17 cellular contexts compared by ENCODE assay signal in the genomic region with DNA sequence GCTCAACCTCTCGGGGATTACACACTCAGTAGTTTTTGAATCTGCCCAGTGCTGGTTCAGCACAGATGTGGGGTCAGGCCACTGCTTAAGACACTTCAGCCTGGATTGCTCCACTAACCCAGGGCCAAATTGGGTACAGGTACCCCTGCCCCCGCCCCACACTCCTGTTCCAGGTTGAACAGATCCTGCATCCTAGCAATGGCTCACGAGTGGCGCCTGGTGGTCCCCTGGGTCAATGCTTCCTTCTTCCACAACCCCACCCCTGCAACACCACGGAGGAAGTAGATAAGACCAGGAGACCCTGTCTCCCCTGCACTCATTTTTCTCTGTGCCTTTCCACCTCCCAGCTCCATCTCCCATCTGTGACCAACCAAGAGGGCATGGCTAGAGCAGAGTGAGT.
"Had no signal": no experiment of that assay in that cellular context is flagged by ENCODE, and none has a peak within 500 bp of the region (broad histone marks: within the 10 kb centered on the region; RNA-seq: fewer than 3 reads in every experiment).

No MANE protein-coding gene starts in this region.

- H3K36me3 Mint-ChIP-seq: activated naive CD4-positive, alpha-beta T cell treated with anti-CD3 and anti-CD28 coated beads, Interleukin-2, amount 10 ng/mL, durations not matched to agents 7 days and 5 days; stimulated activated naive B cell treated with anti-CD40 and anti-IgM and Interleukin-4, amounts not matched to agents 10 μg/mL and 1 μg/mL and 100 μg/mL, for 72 hours; type B pancreatic cell had no signal

- H3K9me3 Mint-ChIP-seq: activated naive CD4-positive, alpha-beta T cell treated with anti-CD3 and anti-CD28 coated beads, Interleukin-2, amount 10 ng/mL, durations not matched to agents 7 days and 5 days; activated T-helper 17 cell treated with anti-CD3 and anti-CD28 coated beads, Interleukin-2, amount 50 U/mL, for 72 hours; nephron; type B pancreatic cell had no signal

- H3K9me3 ChIP-seq: left ventricle myocardium inferior, spleen had no signal

- H3K27me3 Mint-ChIP-seq: activated naive CD4-positive, alpha-beta T cell treated with anti-CD3 and anti-CD28 coated beads, Interleukin-2, amount 10 ng/mL, durations not matched to agents 7 days and 5 days had no signal

- H3K27ac Mint-ChIP-seq: activated naive CD4-positive, alpha-beta T cell treated with anti-CD3 and anti-CD28 coated beads, Interleukin-2, amount 10 ng/mL, durations not matched to agents 7 days and 5 days; activated T-helper 17 cell treated with anti-CD3 and anti-CD28 coated beads, Interleukin-2, amount 50 U/mL, for 72 hours; nephron; stimulated activated naive B cell treated with anti-CD40 and anti-IgM and Interleukin-4, amounts not matched to agents 10 μg/mL and 1 μg/mL and 100 μg/mL, for 72 hours; type B pancreatic cell had no signal

- ATAC-seq: activated T-helper 17 cell treated with anti-CD3 and anti-CD28 coated beads, Interleukin-2, amount 50 U/mL, for 72 hours; sciatic nerve; stimulated activated naive B cell treated with anti-CD40 and anti-IgM and Interleukin-4, amounts not matched to agents 10 μg/mL and 1 μg/mL and 100 μg/mL, for 72 hours had no signal

- H3K27me3 ChIP-seq: cardiac muscle cell, spleen had no signal

- H3K4me1 Mint-ChIP-seq: activated naive CD4-positive, alpha-beta T cell treated with anti-CD3 and anti-CD28 coated beads, Interleukin-2, amount 10 ng/mL, durations not matched to agents 7 days and 5 days; activated T-helper 17 cell treated with anti-CD3 and anti-CD28 coated beads, Interleukin-2, amount 50 U/mL, for 72 hours; stimulated activated naive B cell treated with anti-CD40 and anti-IgM and Interleukin-4, amounts not matched to agents 10 μg/mL and 1 μg/mL and 100 μg/mL, for 72 hours had no signal

- H3K27ac ChIP-seq: cardiac muscle cell, left ventricle myocardium inferior, spleen, VCaP had no signal

- H3K4me3 Mint-ChIP-seq: activated naive CD4-positive, alpha-beta T cell treated with anti-CD3 and anti-CD28 coated beads, Interleukin-2, amount 10 ng/mL, durations not matched to agents 7 days and 5 days; activated T-helper 17 cell treated with anti-CD3 and anti-CD28 coated beads, Interleukin-2, amount 50 U/mL, for 72 hours; nephron; stimulated activated naive B cell treated with anti-CD40 and anti-IgM and Interleukin-4, amounts not matched to agents 10 μg/mL and 1 μg/mL and 100 μg/mL, for 72 hours; type B pancreatic cell had no signal

- H3K4me1 ChIP-seq: spleen had no signal

- H3K4me3 ChIP-seq: cardiac muscle cell, left ventricle myocardium inferior, spleen had no signal

- DNase-seq: activated CD4-positive, alpha-beta T cell treated with anti-CD3 and anti-CD28 coated beads for 4 hours; activated naive CD4-positive, alpha-beta T cell treated with anti-CD3 and anti-CD28 coated beads, Interleukin-2, amount 10 ng/mL, durations not matched to agents 7 days and 5 days; foreskin melanocyte; head of caudate nucleus; left ventricle myocardium inferior; mesenchymal stem cell; spleen; stimulated activated CD4-positive, alpha-beta T cell treated with anti-CD3 and anti-CD28 coated beads, Interleukin-2, amount 100 ng/mL, for 24 hours; stimulated activated naive B cell treated with anti-CD40 and anti-IgM and Interleukin-4, amounts not matched to agents 10 μg/mL and 1 μg/mL and 100 μg/mL, for 72 hours; substantia nigra; T1000 had no signal
